In the genomic region with DNA sequence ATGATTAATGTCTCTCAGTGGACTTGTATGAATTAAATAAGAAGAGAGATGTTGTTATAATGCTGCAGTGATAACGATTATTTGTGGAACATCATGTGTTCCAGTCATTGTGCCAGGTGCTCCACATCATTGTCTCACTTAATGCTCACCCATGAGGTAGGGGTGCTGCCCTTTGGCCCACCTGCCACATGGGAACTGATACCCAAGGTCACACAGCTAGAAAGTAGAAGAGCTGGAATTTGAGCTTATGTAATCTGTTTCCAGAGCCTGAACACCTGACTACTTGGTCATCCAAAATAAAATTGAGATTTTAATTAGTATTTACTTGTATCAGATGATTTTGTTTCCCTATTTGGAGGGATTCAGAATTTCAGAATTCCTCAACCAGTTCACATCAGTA, we compare ENCODE assay signal across 18 cellular contexts. TPM values are rescaled to one million over a fixed set of nuclear protein-coding genes. Genes with fewer than 3 reads are reported as not detected.
DNase-seq lines count a peak whose midpoint lies in the region; TF ChIP-seq lines count a peak whose summit lies in the region.
"Had no signal": no experiment of that assay in that cellular context is flagged by ENCODE, and none has a peak within 500 bp of the region (broad histone marks: within the 10 kb centered on the region; RNA-seq: fewer than 3 reads in every experiment).

No MANE protein-coding gene starts in this region.

- H3K27ac Mint-ChIP-seq in endothelial cell (ENCODE audit: unreplicated experiment): peak overlapping the region; percentile 48

- TF ChIP-seq CTCF in endothelial cell (IDR thresholded peaks at IDR 0.05; ENCODE audit: unreplicated experiment): no peak

- H3K4me1 Mint-ChIP-seq in endothelial cell (ENCODE audit: unreplicated experiment): peaks cover 31% of the 10 kb centered on the region

- no peaks in the 10 kb centered on the region for H3K27me3 Mint-ChIP-seq in endothelial cell (ENCODE audit: unreplicated experiment)

- peak overlapping the region; percentile 42 for H3K4me3 Mint-ChIP-seq in endothelial cell (ENCODE audit: unreplicated experiment)

- peak; percentile 33 for DNase-seq in activated effector memory CD4-positive, alpha-beta T cell treated with anti-CD3 and anti-CD28 coated beads, Interleukin-2, amount 50 U/mL, for 16 hours
- no peak for DNase-seq in activated effector memory CD4-positive, alpha-beta T cell treated with Interleukin-2 at 50 U/mL for 16 hours
- DNase-seq in endothelial cell (ENCODE audit: low spot score): no peak
- peak; percentile 28 for DNase-seq in mesenteric fat pad (ENCODE audit: low spot score)
- DNase-seq in posterior cingulate gyrus: no peak
- DNase-seq in nucleus accumbens (lab: John Stamatoyannopoulos, UW): no peak
- no peak for DNase-seq in RKO (ENCODE audit: low spot score)
- DNase-seq: 8988T, DMS53, KBM-7, MV-4-11, NCI-H1105, NCI-H1436 treated with DMSO at 0.1 percent for 48 hours, NCI-H1930, NCI-H2107, NCI-H524, NCI-H82, SHP77 treated with DMSO at 0.1 percent for 48 hours had no signal

- peaks cover 44% of the 10 kb centered on the region for H3K36me3 Mint-ChIP-seq in endothelial cell (ENCODE audit: low read depth, unreplicated experiment)

- intact Hi-C loops in posterior cingulate gyrus (cut with DNase I): no loop called here

- no peaks in the 10 kb centered on the region for H3K9me3 Mint-ChIP-seq in endothelial cell (ENCODE audit: unreplicated experiment)

RNA-seq across cellular contexts. Expression of a gene that starts 36.0 kb away (rescaled TPM):
- total RNA-seq in endothelial cell (ENCODE audit: unreplicated experiment) (133 TPM), mesenteric fat pad (426 TPM)

Comparison
In these comparisons a context has a peak if more than half of its experiments do, and no peak if none do; other contexts are left out.
1. DNase-seq: peak in activated effector memory CD4-positive, alpha-beta T cell treated with anti-CD3 and anti-CD28 coated beads, Interleukin-2, amount 50 U/mL, for 16 hours (single experiment) and mesenteric fat pad (single experiment); none in activated effector memory CD4-positive, alpha-beta T cell treated with Interleukin-2 at 50 U/mL for 16 hours (single experiment), endothelial cell (single experiment), posterior cingulate gyrus (0 of 10), nucleus accumbens (0 of 56) and RKO (single experiment).